In genomic region chr14:37599527-37600368, GRCh38 we compare ENCODE assay signal across 11 cellular contexts. TPM values are rescaled to one million over a fixed set of nuclear protein-coding genes. Genes with fewer than 3 reads are reported as not detected.
DNase-seq lines count a peak whose midpoint lies in the region; ATAC-seq and TF ChIP-seq lines count a peak whose summit lies in the region.
"Had no signal": no experiment of that assay in that cellular context is flagged by ENCODE, and none has a peak within 500 bp of the region (broad histone marks: within the 10 kb centered on the region; RNA-seq: fewer than 3 reads in every experiment).

No MANE protein-coding gene starts in this region.

- H2AFZ ChIP-seq in parathyroid adenoma: peak overlapping the region; percentile 38

- H3K36me3 Mint-ChIP-seq in endodermal cell (ENCODE audit: low read depth): no peaks in the 10 kb centered on the region

- H3K36me3 ChIP-seq in endodermal cell (ENCODE audit: control insufficient read depth, insufficient read depth, low read length) (no peaks in the 10 kb centered on the region), parathyroid adenoma (ENCODE audit: control insufficient read depth, insufficient read depth, low read length) (no peaks in the 10 kb centered on the region)

- H3K4me1 ChIP-seq in endodermal cell (ENCODE audit: control insufficient read depth, insufficient read depth, low read length): no peaks in the 10 kb centered on the region
- H3K4me1 ChIP-seq in parathyroid adenoma: no peaks in the 10 kb centered on the region

- H3K27me3 ChIP-seq in endodermal cell (ENCODE audit: control insufficient read depth, insufficient read depth, low read length, poor library complexity, severe bottlenecking) (peaks cover 93% of the 10 kb centered on the region), parathyroid adenoma (ENCODE audit: control insufficient read depth, insufficient read depth, low read length) (peaks cover 42% of the 10 kb centered on the region)

- no peaks in the 10 kb centered on the region for H3K9me3 ChIP-seq in endodermal cell (ENCODE audit: control insufficient read depth, low read length)
- H3K9me3 ChIP-seq in parathyroid adenoma (ENCODE audit: control insufficient read depth, low read length): no peaks in the 10 kb centered on the region

- H3K4me3 Mint-ChIP-seq in endodermal cell: peak overlapping the region; percentile 69

- H3K27ac ChIP-seq in endodermal cell (ENCODE audit: low read depth, low read length) (no peak overlapping the region), parathyroid adenoma (no peak overlapping the region)

- TF ChIP-seq CTCF in endodermal cell (conservative IDR thresholded peaks at IDR 0.05) (no peak), parathyroid adenoma (IDR thresholded peaks at IDR 0.05) (no peak)

- H3K4me1 Mint-ChIP-seq in endodermal cell: peaks cover 29% of the 10 kb centered on the region

- DNase-seq in EL: peak; percentile 29
- DNase-seq in NCI-H2107 treated with DMSO at 0.1 percent for 48 hours (lab: John Stamatoyannopoulos, UW; ENCODE audit: unreplicated experiment): peak; percentile 50
- DNase-seq in endodermal cell: peak; percentile 76
- DNase-seq in NCI-H2196 treated with DMSO at 0.1 percent for 48 hours (lab: John Stamatoyannopoulos, UW; ENCODE audit: unreplicated experiment): no peak
- no peak for DNase-seq in pons (ENCODE audit: low spot score)
- DNase-seq: Karpas-422, T1000 had no signal

- no peak overlapping the region for H3K4me2 ChIP-seq in parathyroid adenoma (ENCODE audit: low read length)

- H3K4me3 ChIP-seq in endodermal cell (ENCODE audit: low read length) (peak overlapping the region; percentile 76), parathyroid adenoma (ENCODE audit: low read depth, low read length) (no peak overlapping the region)

- no peaks in the 10 kb centered on the region for H3K9me3 Mint-ChIP-seq in endodermal cell

- no peak overlapping the region for H3K27ac Mint-ChIP-seq in endodermal cell

- peaks cover 93% of the 10 kb centered on the region for H3K27me3 Mint-ChIP-seq in endodermal cell (ENCODE audit: insufficient read depth)

- no peaks in the 10 kb centered on the region for H3K79me2 ChIP-seq in parathyroid adenoma

- 4 to 5% methylated on average over 15 to 57 of the region's 57 CpGs for WGBS in endodermal cell (ENCODE audit: insufficient coverage in 1 of 2, insufficient read length in 1 of 2), 2 experiments

- no peak for ATAC-seq in GM21367 (IDR thresholded peaks at IDR 0.05; ENCODE audit: unreplicated experiment)
- no peak for ATAC-seq in HG03571 (IDR thresholded peaks at IDR 0.05; ENCODE audit: unreplicated experiment)

- H3K9ac ChIP-seq in endodermal cell (ENCODE audit: extremely low read depth, low read length, poor library complexity, severe bottlenecking) (no peak overlapping the region), parathyroid adenoma (no peak overlapping the region)

RNA-seq across cellular contexts. Expression of gene TTC6, which starts 4.3 kb away (rescaled TPM):
- 10 to 100 TPM in 1 of 2 donors, 1 to 10 TPM in 1; 8.1 to 11.0 TPM for total RNA-seq in endodermal cell
- polyA plus RNA-seq in endodermal cell (2013, experiment 1 of 2): 0.50 TPM
- polyA plus RNA-seq in endodermal cell (2013, experiment 2 of 2): 0.54 TPM
- total RNA-seq: mesenteric fat pad had no signal

RNA-seq across cellular contexts. Expression of gene FOXA1, which starts 4.7 kb away (rescaled TPM):
- 10 to 100 TPM; 41.2 to 51.4 TPM for total RNA-seq in endodermal cell
- 4.0 TPM for polyA plus RNA-seq in endodermal cell (2013, experiment 1 of 2)
- 3.4 TPM for polyA plus RNA-seq in endodermal cell (2013, experiment 2 of 2)
- total RNA-seq: mesenteric fat pad had no signal

Comparison
In these comparisons a context has a peak if more than half of its experiments do, and no peak if none do; other contexts are left out.
1. DNase-seq: peak in EL (single experiment), NCI-H2107 treated with DMSO at 0.1 percent for 48 hours (single experiment) and endodermal cell (single experiment); none in NCI-H2196 treated with DMSO at 0.1 percent for 48 hours (single experiment) and pons (single experiment).